6 cellular contexts compared by ENCODE assay signal in the genomic region with DNA sequence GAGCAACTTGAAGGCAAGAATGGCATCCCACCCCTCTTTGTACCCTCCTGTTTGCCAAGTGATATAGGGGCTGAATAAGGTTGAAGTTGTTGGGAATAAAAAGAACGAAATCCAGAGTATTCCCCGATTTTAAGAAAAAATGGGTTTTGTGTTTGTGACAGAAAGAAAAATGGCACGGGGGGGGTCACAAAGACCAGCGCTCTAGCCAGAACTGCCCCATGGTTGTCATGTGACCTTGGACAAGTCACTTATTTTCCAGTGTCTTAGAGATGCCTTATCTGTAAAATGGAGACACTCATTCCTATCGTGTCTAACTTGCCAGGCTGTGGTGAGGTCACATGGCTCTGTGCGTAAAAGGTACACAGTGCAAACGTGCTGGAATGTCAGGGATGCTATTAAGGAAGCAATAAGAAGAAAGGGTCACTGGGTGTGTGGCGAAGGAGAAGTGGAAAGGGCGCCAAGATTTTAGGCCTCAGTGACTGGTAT. TPM values are rescaled to one million over a fixed set of nuclear protein-coding genes. Genes with fewer than 3 reads are reported as not detected.
DNase-seq lines count a peak whose midpoint lies in the region; ATAC-seq, FAIRE-seq and TF ChIP-seq lines count a peak whose summit lies in the region.

No MANE protein-coding gene starts in this region.

- peak overlapping the region; percentile 100 for H3K27ac ChIP-seq in GM12878 (ENCODE audit: control insufficient read depth, insufficient read depth)

- in situ Hi-C loops in GM12878 (cut with MboI), result no loop called here

- CTCF ChIA-PET in GM12878 (lab: Yijun Ruan, JAX), result interaction anchor here (1.1 to 11.0 kb wide), 3 partner anchors 12 to 51 kb away, joined by 5 to 280 read pairs (median 6); partner anchors contain the start of genes ACBD4 and HEXIM2

- H2AFZ ChIP-seq in GM12878 (ENCODE audit: control insufficient read depth, low read depth, low read length), result peak overlapping the region; percentile 83; the same call in 1 of the 2 replicates

- FAIRE-seq in GM12878 (lab: Jason Lieb, UNC), result no peak

- no peaks in the 10 kb centered on the region for H3K27me3 Mint-ChIP-seq in natural killer cell treated with Interleukin-12 subunit alpha and Interleukin-12 subunit beta and Interleukin-15 and Interleukin-18, amount 100 ng/mL, for 72 hours

- no peak for ATAC-seq in GM12878
- no peak for ATAC-seq in natural killer cell treated with Interleukin-12 subunit alpha and Interleukin-12 subunit beta and Interleukin-15 and Interleukin-18, amount 100 ng/mL, for 72 hours

- H4K20me1 ChIP-seq in GM12878 (ENCODE audit: control insufficient read depth, insufficient read depth), result no peaks in the 10 kb centered on the region; the same call in 1 of the 2 replicates

- peak overlapping the region; percentile 98 for H3K9ac ChIP-seq in GM12878 (ENCODE audit: control insufficient read depth, insufficient read depth, low read length)

- TF ChIP-seq CTCF in GM12878 (IDR thresholded peaks at IDR 0.05 in 2 of 3, conservative IDR thresholded peaks at IDR 0.05 in 1 of 3; ENCODE audit: control insufficient read depth in 2 of 3, extremely low read depth in 1 of 3, insufficient read depth in 1 of 3, low read depth in 3 of 3, low read length in 3 of 3), result no peak

- peak overlapping the region; percentile 97 for H3K4me3 Mint-ChIP-seq in natural killer cell treated with Interleukin-12 subunit alpha and Interleukin-12 subunit beta and Interleukin-15 and Interleukin-18, amount 100 ng/mL, for 72 hours

- RAD21 ChIA-PET in GM12878 (lab: Charles Lee; ENCODE audit: unreplicated experiment), result interaction anchor here (1.6 to 6.7 kb wide), 3 partner anchors 11 to 14 kb away, joined by 4 to 121 read pairs (median 100); partner anchors contain the start of genes ACBD4 and HEXIM2

- H3K4me1 ChIP-seq in GM12878 (ENCODE audit: control insufficient read depth, insufficient read depth, low read length), result peaks cover 21% of the 10 kb centered on the region

- peaks cover 39 to 49% of the 10 kb centered on the region in 2 donors for H3K4me1 Mint-ChIP-seq in natural killer cell treated with Interleukin-12 subunit alpha and Interleukin-12 subunit beta and Interleukin-15 and Interleukin-18, amount 100 ng/mL, for 72 hours (ENCODE audit: low read depth in 2 of 2)

- intact Hi-C loops in GM12878 (cut with micrococcal nuclease; ENCODE audit: unreplicated experiment), result loop anchor here (5.0 kb wide), 1 partner anchor 156 kb away; no protein-coding TSS in a partner anchor

- no peaks in the 10 kb centered on the region for H3K9me3 ChIP-seq in GM12878 (replicated peaks; ENCODE audit: control insufficient read depth, insufficient read depth, low read length)

- TF ChIP-seq POLR2A in GM12878 (IDR thresholded peaks at IDR 0.05; ENCODE audit: low read depth, low read length), result no peak

- peak overlapping the region; percentile 85 for H3K4me3 ChIP-seq in GM12878

- POLR2A ChIA-PET in GM12878 (lab: Charles Lee), result interaction anchor here (1.0 to 7.1 kb wide), 2 partner anchors 9 to 14 kb away, joined by 3 to 239 read pairs; partner anchors contain the start of gene HEXIM2

- TF ChIP-seq EP300 in GM12878 (IDR thresholded peaks at IDR 0.05; ENCODE audit: borderline replicate concordance in 1 of 2, control insufficient read depth in 1 of 2, low read depth in 2 of 2, low read length in 2 of 2), result no peak

- H3K36me3 Mint-ChIP-seq in natural killer cell treated with Interleukin-12 subunit alpha and Interleukin-12 subunit beta and Interleukin-15 and Interleukin-18, amount 100 ng/mL, for 72 hours, result peaks cover 4% of the 10 kb centered on the region

- BruUV-seq in GM12878 (replicated peaks; lab: Mats Ljungman, UMichigan), result no TSS peak

- TF ChIP-seq RAD21 in GM12878 (IDR thresholded peaks at IDR 0.05; ENCODE audit: insufficient read depth, low read depth, low read length), result no peak

- DNase-seq in HUDEP-2 (lab: John Stamatoyannopoulos, UW; ENCODE audit: unreplicated experiment in 76 of 76) (peak in 42 of 76 experiments; percentile 10 to 74 (median 41)), GM12878 (ENCODE audit: low read depth, low spot score) (no peak), AG08396 (ENCODE audit: low spot score) (no peak), NK-92 (lab: John Stamatoyannopoulos, UW; ENCODE audit: unreplicated experiment) (no peak), HPDE6-E6E7 (ENCODE audit: extremely low spot score) (no peak)
- DNase-seq in natural killer cell treated with Interleukin-12 subunit alpha and Interleukin-12 subunit beta and Interleukin-15 and Interleukin-18, amount 100 ng/mL, for 72 hours (ENCODE audit: low spot score), result no peak

- H3K9me3 Mint-ChIP-seq in natural killer cell treated with Interleukin-12 subunit alpha and Interleukin-12 subunit beta and Interleukin-15 and Interleukin-18, amount 100 ng/mL, for 72 hours, result no peaks in the 10 kb centered on the region

- SMC1A ChIA-PET in GM12878 (lab: Charles Lee; ENCODE audit: uncharacterized antibody, unreplicated experiment), result interaction anchor here (0.7 to 1.5 kb wide), 3 partner anchors 11 to 97 kb away, joined by 3 to 5 read pairs (median 4); partner anchors contain the start of genes ACBD4 and HEXIM2

- H3K4me2 ChIP-seq in GM12878 (ENCODE audit: control insufficient read depth, insufficient read depth), result peak overlapping the region; percentile 96

- H3K79me2 ChIP-seq in GM12878 (ENCODE audit: control insufficient read depth, insufficient read depth, low read length), result peaks cover 43% of the 10 kb centered on the region

- H3K27me3 ChIP-seq in GM12878 (replicated peaks in 1 of 2; ENCODE audit: control insufficient read depth in 2 of 2, insufficient read depth in 2 of 2, low read length in 1 of 2), result no peaks in the 10 kb centered on the region

- peak overlapping the region; percentile 100 for H3K27ac Mint-ChIP-seq in natural killer cell treated with Interleukin-12 subunit alpha and Interleukin-12 subunit beta and Interleukin-15 and Interleukin-18, amount 100 ng/mL, for 72 hours

- 49% methylated on average over 9 of the region's 9 CpGs for WGBS in GM12878 (ENCODE audit: insufficient coverage, insufficient replicate concordance, low lambda C conversion rate, missing lambda C conversion rate)

- no peaks in the 10 kb centered on the region for H3K36me3 ChIP-seq in GM12878 (ENCODE audit: control insufficient read depth in 2 of 2, insufficient read depth in 2 of 2, low read length in 1 of 2)

RNA-seq across cellular contexts. Expression of gene HEXIM1, which starts 1.6 kb away (rescaled TPM):
- 5.6 and 6.3 TPM in 2 replicates for total RNA-seq in GM12878 (2013; cell fraction: nucleolus; rRNA removed)
- total RNA-seq in GM12878 (2014; rRNA removed) (12.2 and 13.4 TPM in 2 replicates), GM12878 (2014; rRNA removed; fragmentation: Illumina TruSeq; extraction: Trizol) (4.4 and 4.7 TPM in 2 replicates), GM12878 (2021) (23.9 and 24.1 TPM in 2 replicates)
- polyA plus RNA-seq in GM12878 (2011; ENCODE audit: low read depth), result 13.4 TPM
- polyA plus RNA-seq in GM12878 (2011; rRNA removed) (7.3 and 8.8 TPM in 2 replicates), GM12878 (2014; fragmentation: Illumina TruSeq; extraction: Trizol) (9.9 and 16.0 TPM in 2 replicates), GM12878 (2014; fragmentation: Nextera tagmentation; extraction: Ambion mirVana) (1 to 10 TPM; 1.9 to 2.1 TPM), GM12878 (2014; rRNA removed) (17.2 and 19.4 TPM in 2 replicates), GM12878 (2016; fragmentation: Nextera tagmentation; extraction: Ambion mirVana) (1 to 10 TPM; 8.3 to 9.3 TPM)
- polyA plus RNA-seq in GM12878 (2011; cell fraction: cytosol; rRNA removed), result 7.9 and 9.4 TPM in 2 replicates
- polyA plus RNA-seq in GM12878 (2011; cell fraction: nucleus; rRNA removed), result 9.7 and 14.2 TPM in 2 replicates
- polyA plus RNA-seq in GM12878 (2012), result 18.6 and 27.4 TPM in 2 replicates
- 2.5 and 4.7 TPM in 2 replicates for polyA minus RNA-seq in GM12878 (2011; rRNA and poly(A)+ RNA removed)
- 4.3 and 5.0 TPM in 2 replicates for polyA minus RNA-seq in GM12878 (2011; cell fraction: cytosol; rRNA and poly(A)+ RNA removed)
- 5.4 and 10.4 TPM in 2 replicates for polyA minus RNA-seq in GM12878 (2011; cell fraction: nucleus; rRNA and poly(A)+ RNA removed)
- total RNA-seq in natural killer cell treated with Interleukin-12 subunit alpha and Interleukin-12 subunit beta and Interleukin-15 and Interleukin-18, amount 100 ng/mL, for 72 hours, result 10 to 100 TPM; 48.0 to 66.9 TPM

RNA-seq across cellular contexts. Expression of gene ACBD4, which starts 11.2 kb away (rescaled TPM):
- 14.7 and 14.8 TPM in 2 replicates for total RNA-seq in GM12878 (2013; cell fraction: nucleolus; rRNA removed)
- total RNA-seq in GM12878 (2014; rRNA removed) (8.1 and 10.2 TPM in 2 replicates), GM12878 (2014; rRNA removed; fragmentation: Illumina TruSeq; extraction: Trizol) (5.4 and 5.7 TPM in 2 replicates), GM12878 (2021) (10.0 and 10.1 TPM in 2 replicates)
- 2.2 TPM for polyA plus RNA-seq in GM12878 (2011; ENCODE audit: low read depth)
- polyA plus RNA-seq in GM12878 (2011; rRNA removed) (4.4 and 6.5 TPM in 2 replicates), GM12878 (2014; fragmentation: Illumina TruSeq; extraction: Trizol) (4.5 and 5.7 TPM in 2 replicates), GM12878 (2014; fragmentation: Nextera tagmentation; extraction: Ambion mirVana) (under 1 TPM; 0.20 to 0.27 TPM), GM12878 (2014; rRNA removed) (13.8 and 17.6 TPM in 2 replicates), GM12878 (2016; fragmentation: Nextera tagmentation; extraction: Ambion mirVana) (1 to 10 TPM; 7.2 to 9.9 TPM)
- 6.3 and 10.3 TPM in 2 replicates for polyA plus RNA-seq in GM12878 (2011; cell fraction: cytosol; rRNA removed)
- 28.8 and 29.4 TPM in 2 replicates for polyA plus RNA-seq in GM12878 (2011; cell fraction: nucleus; rRNA removed)
- 10.5 and 11.0 TPM in 2 replicates for polyA plus RNA-seq in GM12878 (2012)
- 2.6 and 6.4 TPM in 2 replicates for polyA minus RNA-seq in GM12878 (2011; rRNA and poly(A)+ RNA removed)
- 2.5 and 4.0 TPM in 2 replicates for polyA minus RNA-seq in GM12878 (2011; cell fraction: cytosol; rRNA and poly(A)+ RNA removed)
- 11.6 and 15.2 TPM in 2 replicates for polyA minus RNA-seq in GM12878 (2011; cell fraction: nucleus; rRNA and poly(A)+ RNA removed)
- total RNA-seq in natural killer cell treated with Interleukin-12 subunit alpha and Interleukin-12 subunit beta and Interleukin-15 and Interleukin-18, amount 100 ng/mL, for 72 hours, result 10 to 100 TPM in 1 of 2 donors, 1 to 10 TPM in 1; 8.3 to 14.8 TPM

RNA-seq across cellular contexts. Expression of gene PLCD3, which starts 14.3 kb away (rescaled TPM):
- total RNA-seq in GM12878 (2013; cell fraction: nucleolus; rRNA removed), result 0.12 and 1.5 TPM in 2 replicates
- total RNA-seq in GM12878 (2014; rRNA removed) (0.45 and 0.76 TPM in 2 replicates), GM12878 (2014; rRNA removed; fragmentation: Illumina TruSeq; extraction: Trizol) (0.28 and 0.36 TPM in 2 replicates), GM12878 (2021) (1.6 and 2.4 TPM in 2 replicates)
- not detected for polyA plus RNA-seq in GM12878 (2011; ENCODE audit: low read depth)
- polyA plus RNA-seq in GM12878 (2011; rRNA removed) (0.52 and 1.2 TPM in 2 replicates), GM12878 (2014; fragmentation: Illumina TruSeq; extraction: Trizol) (0.03 and 1.6 TPM in 2 replicates), GM12878 (2014; fragmentation: Nextera tagmentation; extraction: Ambion mirVana) (under 1 TPM; 0.02 to 0.04 TPM), GM12878 (2014; rRNA removed) (1.2 and 1.6 TPM in 2 replicates), GM12878 (2016; fragmentation: Nextera tagmentation; extraction: Ambion mirVana) (under 1 TPM; 0.13 to 0.43 TPM)
- polyA plus RNA-seq in GM12878 (2011; cell fraction: cytosol; rRNA removed), result 0.99 and 1.9 TPM in 2 replicates
- 1.6 and 2.0 TPM in 2 replicates for polyA plus RNA-seq in GM12878 (2011; cell fraction: nucleus; rRNA removed)
- polyA plus RNA-seq in GM12878 (2012), result 0.41 and 0.88 TPM in 2 replicates
- 1.5 and 4.4 TPM in 2 replicates for polyA minus RNA-seq in GM12878 (2011; rRNA and poly(A)+ RNA removed)
- polyA minus RNA-seq in GM12878 (2011; cell fraction: cytosol; rRNA and poly(A)+ RNA removed), result 2.7 and 3.5 TPM in 2 replicates
- polyA minus RNA-seq in GM12878 (2011; cell fraction: nucleus; rRNA and poly(A)+ RNA removed), result 0.60 and 1.1 TPM in 2 replicates
- 1 to 10 TPM; 2.7 to 5.9 TPM for total RNA-seq in natural killer cell treated with Interleukin-12 subunit alpha and Interleukin-12 subunit beta and Interleukin-15 and Interleukin-18, amount 100 ng/mL, for 72 hours

RNA-seq across cellular contexts. Expression of gene HEXIM2, which starts 15.0 kb away (rescaled TPM):
- total RNA-seq in GM12878 (2013; cell fraction: nucleolus; rRNA removed), result 3.0 TPM in 2 replicates
- total RNA-seq in GM12878 (2014; rRNA removed) (8.3 and 8.7 TPM in 2 replicates), GM12878 (2014; rRNA removed; fragmentation: Illumina TruSeq; extraction: Trizol) (4.8 and 5.1 TPM in 2 replicates), GM12878 (2021) (7.6 and 9.7 TPM in 2 replicates)
- polyA plus RNA-seq in GM12878 (2011; ENCODE audit: low read depth), result 3.6 TPM
- polyA plus RNA-seq in GM12878 (2011; rRNA removed) (4.3 and 5.8 TPM in 2 replicates), GM12878 (2014; fragmentation: Illumina TruSeq; extraction: Trizol) (0.87 and 4.9 TPM in 2 replicates), GM12878 (2014; fragmentation: Nextera tagmentation; extraction: Ambion mirVana) (under 1 TPM; 0.10 to 0.22 TPM), GM12878 (2014; rRNA removed) (7.1 and 12.5 TPM in 2 replicates), GM12878 (2016; fragmentation: Nextera tagmentation; extraction: Ambion mirVana) (10 to 100 TPM in 1 of 2 experiments, 1 to 10 TPM in 1; 9.7 to 10.3 TPM)
- polyA plus RNA-seq in GM12878 (2011; cell fraction: cytosol; rRNA removed), result 9.7 and 12.0 TPM in 2 replicates
- polyA plus RNA-seq in GM12878 (2011; cell fraction: nucleus; rRNA removed), result 6.9 and 8.7 TPM in 2 replicates
- 8.8 and 9.2 TPM in 2 replicates for polyA plus RNA-seq in GM12878 (2012)
- polyA minus RNA-seq in GM12878 (2011; rRNA and poly(A)+ RNA removed), result 4.2 and 9.8 TPM in 2 replicates
- polyA minus RNA-seq in GM12878 (2011; cell fraction: cytosol; rRNA and poly(A)+ RNA removed), result 3.3 and 3.4 TPM in 2 replicates
- polyA minus RNA-seq in GM12878 (2011; cell fraction: nucleus; rRNA and poly(A)+ RNA removed), result 1.6 and 3.1 TPM in 2 replicates
- total RNA-seq in natural killer cell treated with Interleukin-12 subunit alpha and Interleukin-12 subunit beta and Interleukin-15 and Interleukin-18, amount 100 ng/mL, for 72 hours, result 10 to 100 TPM in 1 of 2 donors, 1 to 10 TPM in 1; 6.1 to 10.7 TPM

Comparison
In these comparisons a context has a peak if more than half of its experiments do, and no peak if none do; other contexts are left out.
1. DNase-seq: peak in HUDEP-2 (42 of 76); none in GM12878 (single experiment), natural killer cell treated with Interleukin-12 subunit alpha and Interleukin-12 subunit beta and Interleukin-15 and Interleukin-18, amount 100 ng/mL, for 72 hours (single experiment), AG08396 (single experiment), NK-92 (single experiment) and HPDE6-E6E7 (single experiment).